In the genomic region with DNA sequence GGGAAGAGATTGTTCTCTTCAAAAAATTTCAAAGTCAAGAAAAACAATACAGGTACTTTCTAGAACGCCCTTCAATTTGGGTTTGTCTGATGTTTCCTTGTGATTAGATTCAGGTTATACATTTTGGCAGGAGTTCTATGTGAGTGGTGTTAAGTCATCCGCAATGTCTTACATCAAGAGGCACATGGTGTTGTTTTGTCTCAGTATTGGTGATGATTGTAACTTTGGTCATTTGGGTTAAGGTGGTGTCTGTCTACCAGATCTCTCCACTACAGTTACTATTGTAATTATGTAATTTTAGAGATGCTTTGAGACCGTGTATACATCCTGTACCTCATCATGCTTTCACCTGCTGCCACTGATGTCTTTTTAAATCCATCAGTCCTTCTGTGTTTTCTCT, we compare ENCODE assay signal across 18 cellular contexts.
DNase-seq lines count a peak whose midpoint lies in the region; ATAC-seq, FAIRE-seq and TF ChIP-seq lines count a peak whose summit lies in the region.
"Had no signal": no experiment of that assay in that cellular context is flagged by ENCODE, and none has a peak within 500 bp of the region (broad histone marks: within the 10 kb centered on the region; RNA-seq: fewer than 3 reads in every experiment).

No MANE protein-coding gene starts in this region.

- TF ChIP-seq CTCF in activated CD8-positive, alpha-beta T cell treated with anti-CD3 and anti-CD28 coated beads for 36 hours (IDR thresholded peaks at IDR 0.05), result no peak
- TF ChIP-seq CTCF in chondrocyte (IDR thresholded peaks at IDR 0.05) (no peak), pancreas (IDR thresholded peaks at IDR 0.05) (no peak)

- no peak overlapping the region for H3K4me3 Mint-ChIP-seq in activated CD8-positive, alpha-beta T cell treated with anti-CD3 and anti-CD28 coated beads for 36 hours
- no peak overlapping the region for H3K4me3 Mint-ChIP-seq in activated CD8-positive, alpha-beta T cell treated with anti-CD3 and anti-CD28 coated beads, Interleukin-2, amount 10 ng/mL, durations not matched to agents 7 days and 5 days
- H3K4me3 Mint-ChIP-seq in CD4-positive, CD25-positive, alpha-beta regulatory T cell, result no peak overlapping the region
- no peak overlapping the region for H3K4me3 Mint-ChIP-seq in chondrocyte (ENCODE audit: unreplicated experiment)
- no peak overlapping the region for H3K4me3 Mint-ChIP-seq in naive thymus-derived CD8-positive, alpha-beta T cell
- H3K4me3 Mint-ChIP-seq: CD4-positive, alpha-beta memory T cell; IgD-negative memory B cell had no signal

- WGBS in pancreas, 2 donors, result 85 to 89% methylated on average over 3 of the region's 3 CpGs

- no peaks in the 10 kb centered on the region for H3K9me3 ChIP-seq in CD4-positive, CD25-positive, alpha-beta regulatory T cell (ENCODE audit: control insufficient read depth in 2 of 2, low read length in 2 of 2)
- H3K9me3 ChIP-seq in pancreas, result no peaks in the 10 kb centered on the region
- H3K9me3 ChIP-seq: BLaER1 treated with 17β-estradiol and CSF1 and Interleukin-3, amounts not matched to agents 10 nM and 100 nM; HAP-1 had no signal

- H3K4me1 ChIP-seq in CD4-positive, CD25-positive, alpha-beta regulatory T cell (ENCODE audit: control insufficient read depth, insufficient read depth, low read length, poor library complexity, severe bottlenecking), result no peaks in the 10 kb centered on the region
- H3K4me1 ChIP-seq in pancreas, result no peaks in the 10 kb centered on the region
- H3K4me1 ChIP-seq: HAP-1 had no signal

- no peaks in the 10 kb centered on the region for H3K27me3 Mint-ChIP-seq in activated CD8-positive, alpha-beta T cell treated with anti-CD3 and anti-CD28 coated beads for 36 hours
- H3K27me3 Mint-ChIP-seq in activated CD8-positive, alpha-beta T cell treated with anti-CD3 and anti-CD28 coated beads, Interleukin-2, amount 10 ng/mL, durations not matched to agents 7 days and 5 days (ENCODE audit: low read depth), result no peaks in the 10 kb centered on the region
- no peaks in the 10 kb centered on the region for H3K27me3 Mint-ChIP-seq in CD4-positive, CD25-positive, alpha-beta regulatory T cell
- no peaks in the 10 kb centered on the region for H3K27me3 Mint-ChIP-seq in chondrocyte (ENCODE audit: low read depth)
- no peaks in the 10 kb centered on the region for H3K27me3 Mint-ChIP-seq in naive thymus-derived CD8-positive, alpha-beta T cell
- H3K27me3 Mint-ChIP-seq: CD4-positive, alpha-beta memory T cell; IgD-negative memory B cell had no signal

- H3K36me3 Mint-ChIP-seq in activated CD8-positive, alpha-beta T cell treated with anti-CD3 and anti-CD28 coated beads for 36 hours (ENCODE audit: low read depth), result peaks cover 19% of the 10 kb centered on the region
- peaks cover 14% of the 10 kb centered on the region for H3K36me3 Mint-ChIP-seq in activated CD8-positive, alpha-beta T cell treated with anti-CD3 and anti-CD28 coated beads, Interleukin-2, amount 10 ng/mL, durations not matched to agents 7 days and 5 days (ENCODE audit: low read depth)
- H3K36me3 Mint-ChIP-seq in CD4-positive, CD25-positive, alpha-beta regulatory T cell, result peaks cover 20% of the 10 kb centered on the region
- peaks cover 12% of the 10 kb centered on the region for H3K36me3 Mint-ChIP-seq in chondrocyte (ENCODE audit: low read depth)
- H3K36me3 Mint-ChIP-seq in naive thymus-derived CD8-positive, alpha-beta T cell, result peaks cover 0 to 40% (median 0%) of the 10 kb centered on the region in 3 donors

- POLR2A ChIA-PET in activated CD8-positive, alpha-beta T cell treated with anti-CD3 and anti-CD28 coated beads for 36 hours (lab: Charles Lee), result no interaction called here
- POLR2A ChIA-PET in activated CD8-positive, alpha-beta T cell treated with anti-CD3 and anti-CD28 coated beads, Interleukin-2, amount 10 ng/mL, durations not matched to agents 7 days and 5 days (lab: Charles Lee), result no interaction called here
- POLR2A ChIA-PET in naive thymus-derived CD8-positive, alpha-beta T cell (lab: Charles Lee), result no interaction called here

- no peak overlapping the region for H3K27ac ChIP-seq in CD4-positive, CD25-positive, alpha-beta regulatory T cell (ENCODE audit: insufficient read depth, low read length, poor library complexity, severe bottlenecking)
- H3K27ac ChIP-seq in pancreas, result no peak overlapping the region

- DNase-seq in activated CD8-positive, alpha-beta T cell treated with anti-CD3 and anti-CD28 coated beads for 36 hours, result no peak
- no peak for DNase-seq in activated CD8-positive, alpha-beta T cell treated with anti-CD3 and anti-CD28 coated beads, Interleukin-2, amount 10 ng/mL, durations not matched to agents 7 days and 5 days
- DNase-seq in CD4-positive, CD25-positive, alpha-beta regulatory T cell, result no peak
- no peak for DNase-seq in chondrocyte (ENCODE audit: low spot score)
- DNase-seq in naive thymus-derived CD8-positive, alpha-beta T cell, result no peak
- no peak for DNase-seq in GM12892 (ENCODE audit: insufficient read length)
- DNase-seq in pancreas, result no peak
- DNase-seq: 8988T; AML-193; CD4-positive, alpha-beta memory T cell; COR-L47; DMS53; GF-D8 had no signal

- no peaks in the 10 kb centered on the region for H3K27me3 ChIP-seq in CD4-positive, CD25-positive, alpha-beta regulatory T cell (ENCODE audit: control insufficient read depth, insufficient read depth, low read length)
- no peaks in the 10 kb centered on the region for H3K27me3 ChIP-seq in pancreas
- H3K27me3 ChIP-seq: BLaER1 treated with 17β-estradiol and CSF1 and Interleukin-3, amounts not matched to agents 10 nM and 100 nM had no signal

- FAIRE-seq in GM12892 (lab: Jason Lieb, UNC) (no peak), pancreas (lab: Jason Lieb, UNC) (no peak)
- FAIRE-seq: H1 had no signal

- ATAC-seq in activated CD8-positive, alpha-beta T cell treated with anti-CD3 and anti-CD28 coated beads for 36 hours, result no peak
- ATAC-seq in activated CD8-positive, alpha-beta T cell treated with anti-CD3 and anti-CD28 coated beads, Interleukin-2, amount 10 ng/mL, durations not matched to agents 7 days and 5 days, result no peak
- ATAC-seq in CD4-positive, CD25-positive, alpha-beta regulatory T cell (ENCODE audit: low read depth in 2 of 2), result no peak
- ATAC-seq in naive thymus-derived CD8-positive, alpha-beta T cell, result no peak
- ATAC-seq in GM18520 (IDR thresholded peaks at IDR 0.05; ENCODE audit: unreplicated experiment) (no peak), pancreas (no peak)

- peaks cover 34% of the 10 kb centered on the region for H3K4me1 Mint-ChIP-seq in activated CD8-positive, alpha-beta T cell treated with anti-CD3 and anti-CD28 coated beads for 36 hours (ENCODE audit: low read depth)
- peaks cover 21% of the 10 kb centered on the region for H3K4me1 Mint-ChIP-seq in activated CD8-positive, alpha-beta T cell treated with anti-CD3 and anti-CD28 coated beads, Interleukin-2, amount 10 ng/mL, durations not matched to agents 7 days and 5 days (ENCODE audit: low read depth)
- H3K4me1 Mint-ChIP-seq in CD4-positive, CD25-positive, alpha-beta regulatory T cell, result peaks cover 23 to 44% (median 30%) of the 10 kb centered on the region in 4 donors
- H3K4me1 Mint-ChIP-seq in chondrocyte (ENCODE audit: low read depth), result peaks cover 34% of the 10 kb centered on the region
- H3K4me1 Mint-ChIP-seq in naive thymus-derived CD8-positive, alpha-beta T cell, result peaks cover 41 to 67% (median 56%) of the 10 kb centered on the region in 4 donors

- TF ChIP-seq POLR2A in GM12892 (IDR thresholded peaks at IDR 0.05; ENCODE audit: low read depth, low read length), result no peak

- intact Hi-C loops in activated CD8-positive, alpha-beta T cell treated with anti-CD3 and anti-CD28 coated beads for 36 hours (cut with micrococcal nuclease), result no loop called here
- intact Hi-C loops in pancreas (cut with DNase I), result no loop called here

- peaks cover 21% of the 10 kb centered on the region for H3K36me3 ChIP-seq in CD4-positive, CD25-positive, alpha-beta regulatory T cell (ENCODE audit: control insufficient read depth, insufficient read depth, low read length)
- peaks cover 0 to 6% (median 0%) of the 10 kb centered on the region in 3 donors for H3K36me3 ChIP-seq in pancreas

- CTCF ChIA-PET in activated CD8-positive, alpha-beta T cell treated with anti-CD3 and anti-CD28 coated beads for 36 hours (lab: Charles Lee), result interaction anchor here (0.7 kb wide), 1 partner anchor 221 kb away, joined by 3 read pairs; no protein-coding TSS in a partner anchor
- CTCF ChIA-PET in activated CD8-positive, alpha-beta T cell treated with anti-CD3 and anti-CD28 coated beads, Interleukin-2, amount 10 ng/mL, durations not matched to agents 7 days and 5 days (lab: Charles Lee), result interaction anchor here (1.1 to 1.4 kb wide), 2 partner anchors 66 to 218 kb away, joined by 3 to 4 read pairs; no protein-coding TSS in a partner anchor

- H3K27ac Mint-ChIP-seq in activated CD8-positive, alpha-beta T cell treated with anti-CD3 and anti-CD28 coated beads for 36 hours, result peak overlapping the region; percentile 28
- H3K27ac Mint-ChIP-seq in activated CD8-positive, alpha-beta T cell treated with anti-CD3 and anti-CD28 coated beads, Interleukin-2, amount 10 ng/mL, durations not matched to agents 7 days and 5 days, result no peak overlapping the region
- H3K27ac Mint-ChIP-seq in CD4-positive, CD25-positive, alpha-beta regulatory T cell, result peak overlapping the region in 2 of 3 donors; percentile 20 to 72
- H3K27ac Mint-ChIP-seq in chondrocyte (ENCODE audit: unreplicated experiment), result peak overlapping the region; percentile 74
- peak overlapping the region in 7 of 10 donors; percentile 9 to 89 (median 60) for H3K27ac Mint-ChIP-seq in naive thymus-derived CD8-positive, alpha-beta T cell
- H3K27ac Mint-ChIP-seq: IgD-negative memory B cell had no signal

- no peak overlapping the region for H3K4me3 ChIP-seq in CD4-positive, CD25-positive, alpha-beta regulatory T cell (ENCODE audit: low read depth, low read length)
- H3K4me3 ChIP-seq in pancreas, result no peak overlapping the region
- H3K4me3 ChIP-seq: BLaER1 treated with 17β-estradiol and CSF1 and Interleukin-3, amounts not matched to agents 10 nM and 100 nM; HAP-1 had no signal

- H3K9me3 Mint-ChIP-seq in activated CD8-positive, alpha-beta T cell treated with anti-CD3 and anti-CD28 coated beads for 36 hours, result no peaks in the 10 kb centered on the region
- no peaks in the 10 kb centered on the region for H3K9me3 Mint-ChIP-seq in activated CD8-positive, alpha-beta T cell treated with anti-CD3 and anti-CD28 coated beads, Interleukin-2, amount 10 ng/mL, durations not matched to agents 7 days and 5 days (ENCODE audit: insufficient read depth)
- no peaks in the 10 kb centered on the region for H3K9me3 Mint-ChIP-seq in CD4-positive, CD25-positive, alpha-beta regulatory T cell
- no peaks in the 10 kb centered on the region for H3K9me3 Mint-ChIP-seq in chondrocyte (ENCODE audit: low read depth)
- no peaks in the 10 kb centered on the region for H3K9me3 Mint-ChIP-seq in naive thymus-derived CD8-positive, alpha-beta T cell
- H3K9me3 Mint-ChIP-seq: IgD-negative memory B cell had no signal
